In the genomic region with DNA sequence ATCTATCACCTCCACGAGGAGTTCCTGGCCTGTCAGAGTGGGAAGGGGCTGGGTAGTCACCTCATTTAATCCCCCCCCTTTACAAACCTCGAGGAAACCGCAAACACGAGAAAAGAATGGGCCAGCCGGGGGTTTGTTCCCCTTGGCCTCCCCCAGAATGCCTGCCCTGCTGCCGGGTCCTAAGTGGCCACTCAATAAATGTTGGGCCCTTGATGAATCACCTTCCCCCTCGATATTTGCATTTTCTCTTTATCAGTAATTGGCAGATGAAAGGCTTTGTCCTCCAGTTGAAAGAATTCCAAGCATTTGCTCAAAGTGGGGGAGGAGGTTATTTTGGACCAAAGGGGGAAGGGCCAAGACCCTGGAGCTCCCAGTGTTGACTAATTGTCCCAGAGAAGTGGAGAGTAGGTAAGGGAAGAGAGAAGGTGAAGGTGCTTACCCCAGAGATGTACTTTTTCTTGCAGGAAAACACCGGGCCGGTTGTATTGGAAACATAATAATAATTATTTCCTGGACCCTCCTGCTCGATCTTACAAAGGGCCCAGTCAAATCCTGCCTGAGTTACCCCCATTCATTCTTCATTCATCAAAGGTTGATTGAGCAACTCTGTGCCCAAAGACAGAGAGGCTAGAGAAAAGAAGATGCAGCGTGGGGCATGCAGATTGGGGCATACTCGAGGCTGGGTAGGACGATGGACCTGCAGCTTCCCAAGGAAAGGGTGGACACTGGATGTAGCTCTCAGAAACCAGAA, we compare ENCODE assay signal across 1 cellular context.
TF ChIP-seq lines count a peak whose summit lies in the region.

No MANE protein-coding gene starts in this region.

TF ChIP-seq in H1, 55 proteins besides CTCF, POLR2A, EP300 and RAD21:
- no peak for TF ChIP-seq SP2 (IDR thresholded peaks at IDR 0.05; ENCODE audit: low read length)
- no peak for TF ChIP-seq SUZ12 (IDR thresholded peaks at IDR 0.05; ENCODE audit: low read length)
- peak; percentile 89 for TF ChIP-seq CTBP2 (IDR thresholded peaks at IDR 0.05; ENCODE audit: borderline replicate concordance, insufficient read depth, insufficient read length, low read length)
- TF ChIP-seq, protein P1, sequence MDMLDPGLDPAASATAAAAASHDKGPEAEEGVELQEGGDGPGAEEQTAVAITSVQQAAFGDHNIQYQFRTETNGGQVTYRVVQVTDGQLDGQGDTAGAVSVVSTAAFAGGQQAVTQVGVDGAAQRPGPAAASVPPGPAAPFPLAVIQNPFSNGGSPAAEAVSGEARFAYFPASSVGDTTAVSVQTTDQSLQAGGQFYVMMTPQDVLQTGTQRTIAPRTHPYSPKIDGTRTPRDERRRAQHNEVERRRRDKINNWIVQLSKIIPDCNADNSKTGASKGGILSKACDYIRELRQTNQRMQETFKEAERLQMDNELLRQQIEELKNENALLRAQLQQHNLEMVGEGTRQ (IDR thresholded peaks at IDR 0.05; ENCODE audit: low read length), result no peak
- TF ChIP-seq, protein P2, sequence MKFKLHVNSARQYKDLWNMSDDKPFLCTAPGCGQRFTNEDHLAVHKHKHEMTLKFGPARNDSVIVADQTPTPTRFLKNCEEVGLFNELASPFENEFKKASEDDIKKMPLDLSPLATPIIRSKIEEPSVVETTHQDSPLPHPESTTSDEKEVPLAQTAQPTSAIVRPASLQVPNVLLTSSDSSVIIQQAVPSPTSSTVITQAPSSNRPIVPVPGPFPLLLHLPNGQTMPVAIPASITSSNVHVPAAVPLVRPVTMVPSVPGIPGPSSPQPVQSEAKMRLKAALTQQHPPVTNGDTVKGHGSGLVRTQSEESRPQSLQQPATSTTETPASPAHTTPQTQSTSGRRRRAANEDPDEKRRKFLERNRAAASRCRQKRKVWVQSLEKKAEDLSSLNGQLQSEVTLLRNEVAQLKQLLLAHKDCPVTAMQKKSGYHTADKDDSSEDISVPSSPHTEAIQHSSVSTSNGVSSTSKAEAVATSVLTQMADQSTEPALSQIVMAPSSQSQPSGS (IDR thresholded peaks at IDR 0.05; ENCODE audit: low read length), result no peak
- TF ChIP-seq HDAC6 (IDR thresholded peaks at IDR 0.05; ENCODE audit: low read depth, low read length), result no peak
- TF ChIP-seq, protein P3, sequence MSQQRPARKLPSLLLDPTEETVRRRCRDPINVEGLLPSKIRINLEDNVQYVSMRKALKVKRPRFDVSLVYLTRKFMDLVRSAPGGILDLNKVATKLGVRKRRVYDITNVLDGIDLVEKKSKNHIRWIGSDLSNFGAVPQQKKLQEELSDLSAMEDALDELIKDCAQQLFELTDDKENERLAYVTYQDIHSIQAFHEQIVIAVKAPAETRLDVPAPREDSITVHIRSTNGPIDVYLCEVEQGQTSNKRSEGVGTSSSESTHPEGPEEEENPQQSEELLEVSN (IDR thresholded peaks at IDR 0.05), result peak; percentile 24
- peak; percentile 100 for TF ChIP-seq TEAD4 (IDR thresholded peaks at IDR 0.05; ENCODE audit: low read depth, low read length)
- TF ChIP-seq SIN3A (conservative IDR thresholded peaks at IDR 0.05 in 1 of 2, IDR thresholded peaks at IDR 0.05 in 1 of 2; ENCODE audit: low read depth in 1 of 2, low read length in 2 of 2), result peak; percentile 61 to 91; a peak in 3 of 4 replicates
- TF ChIP-seq, protein P4, sequence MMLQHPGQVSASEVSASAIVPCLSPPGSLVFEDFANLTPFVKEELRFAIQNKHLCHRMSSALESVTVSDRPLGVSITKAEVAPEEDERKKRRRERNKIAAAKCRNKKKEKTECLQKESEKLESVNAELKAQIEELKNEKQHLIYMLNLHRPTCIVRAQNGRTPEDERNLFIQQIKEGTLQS (IDR thresholded peaks at IDR 0.05; ENCODE audit: insufficient read depth, low read depth, low read length), result no peak
- TF ChIP-seq, protein P5, sequence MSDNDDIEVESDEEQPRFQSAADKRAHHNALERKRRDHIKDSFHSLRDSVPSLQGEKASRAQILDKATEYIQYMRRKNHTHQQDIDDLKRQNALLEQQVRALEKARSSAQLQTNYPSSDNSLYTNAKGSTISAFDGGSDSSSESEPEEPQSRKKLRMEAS (IDR thresholded peaks at IDR 0.05), result peak; percentile 48
- peak; percentile 85 for TF ChIP-seq TAF7 (optimal IDR thresholded peaks at IDR 0.05; ENCODE audit: borderline replicate concordance, low read depth, low read length)
- TF ChIP-seq KDM1A (IDR thresholded peaks at IDR 0.05; ENCODE audit: borderline replicate concordance, low read length), result no peak
- peak; percentile 67; the same call in 1 of the 2 replicates for TF ChIP-seq SP4 (IDR thresholded peaks at IDR 0.05; ENCODE audit: low read length)
- no peak for TF ChIP-seq CBX8 (IDR thresholded peaks at IDR 0.05; ENCODE audit: borderline replicate concordance, low read depth, low read length)
- TF ChIP-seq GABPA (IDR thresholded peaks at IDR 0.05; ENCODE audit: borderline replicate concordance, insufficient read depth, low read length), result no peak
- TF ChIP-seq ZNF274 (IDR thresholded peaks at IDR 0.05; ENCODE audit: borderline replicate concordance, extremely low read depth, low read length), result no peak
- peak; percentile 86 for TF ChIP-seq CEBPB (IDR thresholded peaks at IDR 0.05; ENCODE audit: low read depth, low read length)
- TF ChIP-seq POLR2AphosphoS5 (IDR thresholded peaks at IDR 0.05; ENCODE audit: low read depth, low read length), result peak; percentile 76; the same call in 1 of the 2 replicates
- no peak for TF ChIP-seq EZH2 (IDR thresholded peaks at IDR 0.05; ENCODE audit: low read depth, low read length, severe bottlenecking)
- TF ChIP-seq CHD1 (IDR thresholded peaks at IDR 0.05; ENCODE audit: low read depth, low read length), result no peak
- no peak for TF ChIP-seq JUN (IDR thresholded peaks at IDR 0.05; ENCODE audit: low read depth, low read length)
- peak; percentile 60; the same call in 1 of the 2 replicates for TF ChIP-seq YY1 (IDR thresholded peaks at IDR 0.05; ENCODE audit: low read depth, low read length)
- no peak for TF ChIP-seq KDM4A (IDR thresholded peaks at IDR 0.05; ENCODE audit: low read depth, low read length, severe bottlenecking)
- TF ChIP-seq JUND (IDR thresholded peaks at IDR 0.05; ENCODE audit: low read length), result peak; percentile 93
- TF ChIP-seq TCF12 (IDR thresholded peaks at IDR 0.05; ENCODE audit: low read depth, low read length), result peak; percentile 81; the same call in 1 of the 2 replicates
- peak; percentile 79 for TF ChIP-seq NANOG (IDR thresholded peaks at IDR 0.05; ENCODE audit: insufficient read depth, low read depth, low read length, poor library complexity, severe bottlenecking)
- TF ChIP-seq CREB1 (IDR thresholded peaks at IDR 0.05), result peak; percentile 33; the same call in 1 of the 2 replicates
- TF ChIP-seq BRCA1 (IDR thresholded peaks at IDR 0.05; ENCODE audit: low read depth, low read length), result no peak
- TF ChIP-seq BCL11A (IDR thresholded peaks at IDR 0.05; ENCODE audit: low read depth in 2 of 2, low read length in 2 of 2), result no peak
- no peak for TF ChIP-seq RFX5 (IDR thresholded peaks at IDR 0.05; ENCODE audit: borderline replicate concordance, low read depth, low read length)
- peak; percentile 78 for TF ChIP-seq EGR1 (IDR thresholded peaks at IDR 0.05; ENCODE audit: borderline replicate concordance, low read depth, low read length)
- TF ChIP-seq TBP (IDR thresholded peaks at IDR 0.05; ENCODE audit: low read depth, low read length), result peak; percentile 80; the same call in 1 of the 2 replicates
- TF ChIP-seq SRF (IDR thresholded peaks at IDR 0.05; ENCODE audit: low read depth, low read length), result 0 out of 2 replicates have a peak, but pooled peaks have one; percentile 7
- TF ChIP-seq SIRT6 (IDR thresholded peaks at IDR 0.05; ENCODE audit: low read length), result no peak
- peak; percentile 97 for TF ChIP-seq SP1 (IDR thresholded peaks at IDR 0.05; ENCODE audit: low read depth, low read length)
- no peak for TF ChIP-seq FOSL1 (IDR thresholded peaks at IDR 0.05; ENCODE audit: insufficient read depth, low read depth, low read length)
- no peak for TF ChIP-seq KDM5A (IDR thresholded peaks at IDR 0.05; ENCODE audit: low read length)
- TF ChIP-seq MAFK (IDR thresholded peaks at IDR 0.05; ENCODE audit: low read depth, low read length), result no peak
- TF ChIP-seq CHD2 (IDR thresholded peaks at IDR 0.05; ENCODE audit: low read length), result peak; percentile 75
- no peak for TF ChIP-seq GTF2F1 (IDR thresholded peaks at IDR 0.05; ENCODE audit: borderline replicate concordance, low read depth, low read length)
- TF ChIP-seq RBBP5 (IDR thresholded peaks at IDR 0.05; ENCODE audit: borderline replicate concordance, low read depth, low read length), result no peak; the same call in 1 of the 2 replicates
- TF ChIP-seq BACH1 (IDR thresholded peaks at IDR 0.05; ENCODE audit: low read length), result no peak
- TF ChIP-seq, protein P6, sequence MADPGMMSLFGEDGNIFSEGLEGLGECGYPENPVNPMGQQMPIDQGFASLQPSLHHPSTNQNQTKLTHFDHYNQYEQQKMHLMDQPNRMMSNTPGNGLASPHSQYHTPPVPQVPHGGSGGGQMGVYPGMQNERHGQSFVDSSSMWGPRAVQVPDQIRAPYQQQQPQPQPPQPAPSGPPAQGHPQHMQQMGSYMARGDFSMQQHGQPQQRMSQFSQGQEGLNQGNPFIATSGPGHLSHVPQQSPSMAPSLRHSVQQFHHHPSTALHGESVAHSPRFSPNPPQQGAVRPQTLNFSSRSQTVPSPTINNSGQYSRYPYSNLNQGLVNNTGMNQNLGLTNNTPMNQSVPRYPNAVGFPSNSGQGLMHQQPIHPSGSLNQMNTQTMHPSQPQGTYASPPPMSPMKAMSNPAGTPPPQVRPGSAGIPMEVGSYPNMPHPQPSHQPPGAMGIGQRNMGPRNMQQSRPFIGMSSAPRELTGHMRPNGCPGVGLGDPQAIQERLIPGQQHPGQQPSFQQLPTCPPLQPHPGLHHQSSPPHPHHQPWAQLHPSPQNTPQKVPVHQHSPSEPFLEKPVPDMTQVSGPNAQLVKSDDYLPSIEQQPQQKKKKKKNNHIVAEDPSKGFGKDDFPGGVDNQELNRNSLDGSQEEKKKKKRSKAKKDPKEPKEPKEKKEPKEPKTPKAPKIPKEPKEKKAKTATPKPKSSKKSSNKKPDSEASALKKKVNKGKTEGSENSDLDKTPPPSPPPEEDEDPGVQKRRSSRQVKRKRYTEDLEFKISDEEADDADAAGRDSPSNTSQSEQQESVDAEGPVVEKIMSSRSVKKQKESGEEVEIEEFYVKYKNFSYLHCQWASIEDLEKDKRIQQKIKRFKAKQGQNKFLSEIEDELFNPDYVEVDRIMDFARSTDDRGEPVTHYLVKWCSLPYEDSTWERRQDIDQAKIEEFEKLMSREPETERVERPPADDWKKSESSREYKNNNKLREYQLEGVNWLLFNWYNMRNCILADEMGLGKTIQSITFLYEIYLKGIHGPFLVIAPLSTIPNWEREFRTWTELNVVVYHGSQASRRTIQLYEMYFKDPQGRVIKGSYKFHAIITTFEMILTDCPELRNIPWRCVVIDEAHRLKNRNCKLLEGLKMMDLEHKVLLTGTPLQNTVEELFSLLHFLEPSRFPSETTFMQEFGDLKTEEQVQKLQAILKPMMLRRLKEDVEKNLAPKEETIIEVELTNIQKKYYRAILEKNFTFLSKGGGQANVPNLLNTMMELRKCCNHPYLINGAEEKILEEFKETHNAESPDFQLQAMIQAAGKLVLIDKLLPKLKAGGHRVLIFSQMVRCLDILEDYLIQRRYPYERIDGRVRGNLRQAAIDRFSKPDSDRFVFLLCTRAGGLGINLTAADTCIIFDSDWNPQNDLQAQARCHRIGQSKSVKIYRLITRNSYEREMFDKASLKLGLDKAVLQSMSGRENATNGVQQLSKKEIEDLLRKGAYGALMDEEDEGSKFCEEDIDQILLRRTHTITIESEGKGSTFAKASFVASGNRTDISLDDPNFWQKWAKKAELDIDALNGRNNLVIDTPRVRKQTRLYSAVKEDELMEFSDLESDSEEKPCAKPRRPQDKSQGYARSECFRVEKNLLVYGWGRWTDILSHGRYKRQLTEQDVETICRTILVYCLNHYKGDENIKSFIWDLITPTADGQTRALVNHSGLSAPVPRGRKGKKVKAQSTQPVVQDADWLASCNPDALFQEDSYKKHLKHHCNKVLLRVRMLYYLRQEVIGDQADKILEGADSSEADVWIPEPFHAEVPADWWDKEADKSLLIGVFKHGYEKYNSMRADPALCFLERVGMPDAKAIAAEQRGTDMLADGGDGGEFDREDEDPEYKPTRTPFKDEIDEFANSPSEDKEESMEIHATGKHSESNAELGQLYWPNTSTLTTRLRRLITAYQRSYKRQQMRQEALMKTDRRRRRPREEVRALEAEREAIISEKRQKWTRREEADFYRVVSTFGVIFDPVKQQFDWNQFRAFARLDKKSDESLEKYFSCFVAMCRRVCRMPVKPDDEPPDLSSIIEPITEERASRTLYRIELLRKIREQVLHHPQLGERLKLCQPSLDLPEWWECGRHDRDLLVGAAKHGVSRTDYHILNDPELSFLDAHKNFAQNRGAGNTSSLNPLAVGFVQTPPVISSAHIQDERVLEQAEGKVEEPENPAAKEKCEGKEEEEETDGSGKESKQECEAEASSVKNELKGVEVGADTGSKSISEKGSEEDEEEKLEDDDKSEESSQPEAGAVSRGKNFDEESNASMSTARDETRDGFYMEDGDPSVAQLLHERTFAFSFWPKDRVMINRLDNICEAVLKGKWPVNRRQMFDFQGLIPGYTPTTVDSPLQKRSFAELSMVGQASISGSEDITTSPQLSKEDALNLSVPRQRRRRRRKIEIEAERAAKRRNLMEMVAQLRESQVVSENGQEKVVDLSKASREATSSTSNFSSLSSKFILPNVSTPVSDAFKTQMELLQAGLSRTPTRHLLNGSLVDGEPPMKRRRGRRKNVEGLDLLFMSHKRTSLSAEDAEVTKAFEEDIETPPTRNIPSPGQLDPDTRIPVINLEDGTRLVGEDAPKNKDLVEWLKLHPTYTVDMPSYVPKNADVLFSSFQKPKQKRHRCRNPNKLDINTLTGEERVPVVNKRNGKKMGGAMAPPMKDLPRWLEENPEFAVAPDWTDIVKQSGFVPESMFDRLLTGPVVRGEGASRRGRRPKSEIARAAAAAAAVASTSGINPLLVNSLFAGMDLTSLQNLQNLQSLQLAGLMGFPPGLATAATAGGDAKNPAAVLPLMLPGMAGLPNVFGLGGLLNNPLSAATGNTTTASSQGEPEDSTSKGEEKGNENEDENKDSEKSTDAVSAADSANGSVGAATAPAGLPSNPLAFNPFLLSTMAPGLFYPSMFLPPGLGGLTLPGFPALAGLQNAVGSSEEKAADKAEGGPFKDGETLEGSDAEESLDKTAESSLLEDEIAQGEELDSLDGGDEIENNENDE (IDR thresholded peaks at IDR 0.05; ENCODE audit: insufficient replicate concordance, low read length), result peak; percentile 66
- TF ChIP-seq RXRA (IDR thresholded peaks at IDR 0.05; ENCODE audit: insufficient read depth, low read depth, low read length), result no peak
- no peak for TF ChIP-seq RNF2 (IDR thresholded peaks at IDR 0.05; ENCODE audit: borderline replicate concordance, low read depth, low read length, missing control alignments, poor library complexity, severe bottlenecking)
- TF ChIP-seq POU5F1 (IDR thresholded peaks at IDR 0.05; ENCODE audit: low read depth, low read length), result peak; percentile 88
- TF ChIP-seq PHF8 (conservative IDR thresholded peaks at IDR 0.05; ENCODE audit: low read depth, low read length), result peak; percentile 48; the same call in 1 of the 2 replicates
- peak; percentile 97 for TF ChIP-seq ASH2L (IDR thresholded peaks at IDR 0.05; ENCODE audit: low read length)
- no peak for TF ChIP-seq SAP30 (IDR thresholded peaks at IDR 0.05; ENCODE audit: insufficient read depth, insufficient replicate concordance, low read length)
- 0 out of 4 replicates have a peak, but pooled peaks have one; percentile 21 to 41 for TF ChIP-seq HDAC2 (IDR thresholded peaks at IDR 0.05; ENCODE audit: borderline replicate concordance in 1 of 2, low read depth in 2 of 2, low read length in 2 of 2)
- TF ChIP-seq NRF1 (IDR thresholded peaks at IDR 0.05; ENCODE audit: low read depth, low read length), result no peak
- TF ChIP-seq TAF1 (IDR thresholded peaks at IDR 0.05; ENCODE audit: low read depth, low read length), result peak; percentile 83
- TF ChIP-seq SIX5 (IDR thresholded peaks at IDR 0.05; ENCODE audit: low read depth, low read length), result no peak
- TF ChIP-seq CBX5 (IDR thresholded peaks at IDR 0.05; ENCODE audit: low read depth, low read length), result no peak
TF ChIP-seq in H1: peak in this region for 25.
